12 cellular contexts compared by ENCODE assay signal in the genomic region with DNA sequence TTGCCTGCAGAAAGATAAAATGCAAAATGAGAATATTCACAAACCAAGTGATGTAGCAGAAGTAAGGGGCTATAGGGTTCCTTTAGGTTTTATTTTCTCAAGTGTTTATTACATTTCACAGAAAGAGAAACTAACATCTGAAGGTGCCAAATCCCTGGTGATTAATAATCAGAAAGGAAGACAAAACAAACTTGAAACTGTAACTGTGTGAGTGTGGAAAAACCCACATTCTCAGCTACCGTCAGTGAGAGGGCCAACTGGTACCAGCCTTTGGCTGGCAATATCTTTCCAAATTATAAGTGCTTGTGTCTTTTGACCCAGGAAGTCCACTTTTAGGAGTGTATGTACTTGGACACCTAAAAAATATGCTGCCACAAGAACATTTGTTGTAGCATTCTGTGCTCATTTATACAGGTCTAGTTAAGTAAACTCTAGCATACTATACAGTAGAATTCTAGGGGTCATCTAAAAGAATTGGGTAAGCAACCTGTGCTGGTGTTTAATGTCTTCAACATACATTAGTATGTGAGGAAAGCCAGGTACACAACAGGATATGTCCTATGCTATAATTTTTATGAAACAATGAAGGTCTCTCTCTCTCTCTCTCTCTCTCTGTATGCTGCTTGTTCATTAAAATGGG. TPM values are rescaled to one million over a fixed set of nuclear protein-coding genes. Genes with fewer than 3 reads are reported as not detected.
A peak's percentile ranks its signal among the peaks of the same experiment; 100 is the strongest.
DNase-seq lines count a peak whose midpoint lies in the region; ATAC-seq, FAIRE-seq and TF ChIP-seq lines count a peak whose summit lies in the region.
"Had no signal": no experiment of that assay in that cellular context is flagged by ENCODE, and none has a peak within 500 bp of the region (broad histone marks: within the 10 kb centered on the region; RNA-seq: fewer than 3 reads in every experiment).

No MANE protein-coding gene starts in this region.

- H3K4me3 Mint-ChIP-seq in activated T-cell treated with anti-CD3 and anti-CD28 coated beads, Interleukin-2, amount 50 U/mL, for 72 hours, result peak overlapping the region; percentile 71 to 82

- H3K27ac ChIP-seq in KMS-11, result peak overlapping the region; percentile 49

- H3K9ac ChIP-seq in KMS-11, result no peak overlapping the region; the same call in 1 of the 2 replicates

- peaks cover 7 to 8% of the 10 kb centered on the region in 2 donors for H3K36me3 Mint-ChIP-seq in activated T-cell treated with anti-CD3 and anti-CD28 coated beads, Interleukin-2, amount 50 U/mL, for 72 hours (ENCODE audit: insufficient read depth in 2 of 2)

- no peaks in the 10 kb centered on the region for H3K79me2 ChIP-seq in KMS-11 (ENCODE audit: insufficient read depth, low read depth)

- H3K27me3 Mint-ChIP-seq in activated T-cell treated with anti-CD3 and anti-CD28 coated beads, Interleukin-2, amount 50 U/mL, for 72 hours (ENCODE audit: low read depth), result peaks cover 41% of the 10 kb centered on the region

- no peak for TF ChIP-seq CTCF in KMS-11 (conservative IDR thresholded peaks at IDR 0.05; ENCODE audit: low read depth, low read length)

- peaks cover 60% of the 10 kb centered on the region for H3K4me1 ChIP-seq in KMS-11 (ENCODE audit: low read depth, poor library complexity, severe bottlenecking)

- H3K4me1 Mint-ChIP-seq in activated T-cell treated with anti-CD3 and anti-CD28 coated beads, Interleukin-2, amount 50 U/mL, for 72 hours (ENCODE audit: low read depth), result peaks cover 71% of the 10 kb centered on the region

- peak overlapping the region; percentile 77 for H3K27ac Mint-ChIP-seq in activated T-cell treated with anti-CD3 and anti-CD28 coated beads, Interleukin-2, amount 50 U/mL, for 72 hours

- ATAC-seq in activated T-cell treated with anti-CD3 and anti-CD28 coated beads, Interleukin-2, amount 50 U/mL, for 72 hours (replicated peaks in 1 of 2), result peak; percentile 87 to 88
- peak; percentile 82 for ATAC-seq in HG02759 (IDR thresholded peaks at IDR 0.05; ENCODE audit: unreplicated experiment)
- peak; percentile 87 for ATAC-seq in stimulated activated naive CD8-positive, alpha-beta T cell treated with anti-CD3 and anti-CD28 coated beads, Interleukin-15, Interleukin-2, amounts not matched to agents 100 U/mL and 50 U/mL, for 24 hours
- ATAC-seq: left lobe of liver had no signal

- H3K4me3 ChIP-seq in KMS-11 (IDR thresholded peaks at IDR 0.05; ENCODE audit: insufficient read depth, low read depth, low read length), result no peak overlapping the region

- no peaks in the 10 kb centered on the region for H3K9me3 Mint-ChIP-seq in activated T-cell treated with anti-CD3 and anti-CD28 coated beads, Interleukin-2, amount 50 U/mL, for 72 hours

- no peak for FAIRE-seq in urothelium cell line (lab: Jason Lieb, UNC)

- H4K20me1 ChIP-seq in KMS-11 (ENCODE audit: insufficient read depth), result no peaks in the 10 kb centered on the region

- DNase-seq in activated T-cell treated with anti-CD3 and anti-CD28 coated beads, Interleukin-2, amount 50 U/mL, for 72 hours, result peak; percentile 41 to 47
- no peak for DNase-seq in activated T-cell treated with anti-CD3 and anti-CD28 coated beads, Interleukin-2, amount 50 U/mL, for 48 hours
- DNase-seq in stimulated activated naive CD8-positive, alpha-beta T cell treated with anti-CD3 and anti-CD28 coated beads, Interleukin-15, Interleukin-2, amounts not matched to agents 100 U/mL and 50 U/mL, for 24 hours, result no peak
- DNase-seq in activated effector memory CD4-positive, alpha-beta T cell treated with anti-CD3 and anti-CD28 coated beads, Interleukin-2, amount 50 U/mL, for 16 hours, result no peak
- DNase-seq in NK-92 (lab: John Stamatoyannopoulos, UW; ENCODE audit: unreplicated experiment), result no peak
- DNase-seq in urothelium cell line (ENCODE audit: low spot score), result no peak
- DNase-seq: amniotic stem cell; stimulated activated naive CD4-positive, alpha-beta T cell treated with Interleukin-2 at 50 U/mL for 16 hours had no signal

- no peak overlapping the region for H2AFZ ChIP-seq in KMS-11 (ENCODE audit: low read depth)

- H3K36me3 ChIP-seq in KMS-11 (ENCODE audit: insufficient read depth), result no peaks in the 10 kb centered on the region

- H3K27me3 ChIP-seq in KMS-11 (ENCODE audit: insufficient read depth, low read depth), result no peaks in the 10 kb centered on the region; the same call in 1 of the 2 replicates

- peak overlapping the region; percentile 67 for H3K4me2 ChIP-seq in KMS-11

RNA-seq across cellular contexts. Expression of gene CD38, which starts 6.6 kb away (rescaled TPM):
- 10 to 100 TPM; 60.2 to 62.9 TPM for total RNA-seq in activated T-cell treated with anti-CD3 and anti-CD28 coated beads, Interleukin-2, amount 50 U/mL, for 72 hours
- total RNA-seq: renal cortical epithelial cell had no signal

Comparison
In these comparisons a context has a peak if more than half of its experiments do, and no peak if none do; other contexts are left out.
1. DNase-seq: peak in activated T-cell treated with anti-CD3 and anti-CD28 coated beads, Interleukin-2, amount 50 U/mL, for 72 hours (2 of 2); none in activated T-cell treated with anti-CD3 and anti-CD28 coated beads, Interleukin-2, amount 50 U/mL, for 48 hours (0 of 2), stimulated activated naive CD8-positive, alpha-beta T cell treated with anti-CD3 and anti-CD28 coated beads, Interleukin-15, Interleukin-2, amounts not matched to agents 100 U/mL and 50 U/mL, for 24 hours (single experiment), activated effector memory CD4-positive, alpha-beta T cell treated with anti-CD3 and anti-CD28 coated beads, Interleukin-2, amount 50 U/mL, for 16 hours (single experiment), NK-92 (single experiment) and urothelium cell line (single experiment).
2. Peak in every context shown above with its lines, with median percentiles within 50 percentile points of each other: ATAC-seq.